In genomic region chr10:4708123-4708759, GRCh38 we compare ENCODE assay signal across 11 cellular contexts.
DNase-seq lines count a peak whose midpoint lies in the region; ATAC-seq and TF ChIP-seq lines count a peak whose summit lies in the region.
"Had no signal": no experiment of that assay in that cellular context is flagged by ENCODE, and none has a peak within 500 bp of the region (broad histone marks: within the 10 kb centered on the region; RNA-seq: fewer than 3 reads in every experiment).

No MANE protein-coding gene starts in this region.

- no peak overlapping the region for H3K4me3 ChIP-seq in GM12865 (ENCODE audit: low read depth, low read length)
- H3K4me3 ChIP-seq in fibroblast of mammary gland (ENCODE audit: control insufficient read depth, low read depth, low read length) = no peak overlapping the region

- DNase-seq in GM12865 (ENCODE audit: low read depth) (peak; percentile 12), NCI-H69 (lab: John Stamatoyannopoulos, UW) (peak; percentile 0), fibroblast of mammary gland (ENCODE audit: low read depth) (no peak)
- DNase-seq: mesenchymal stem cell, NCI-H446, T1000 had no signal

- TF ChIP-seq CTCF in C4-2B (conservative IDR thresholded peaks at IDR 0.05) = peak; percentile 71
- peak; percentile 53 for TF ChIP-seq CTCF in GM12865 (IDR thresholded peaks at IDR 0.05; ENCODE audit: insufficient read depth, low read depth, low read length, missing control alignments)
- TF ChIP-seq CTCF in fibroblast of mammary gland (conservative IDR thresholded peaks at IDR 0.05; ENCODE audit: control insufficient read depth, insufficient read depth, low read depth, low read length) = peak; percentile 35

- ATAC-seq in GM21423 (IDR thresholded peaks at IDR 0.05; ENCODE audit: unreplicated experiment) (no peak), HG02678 (IDR thresholded peaks at IDR 0.05; ENCODE audit: unreplicated experiment) (no peak), HG03025 (IDR thresholded peaks at IDR 0.05; ENCODE audit: low FRiP score, unreplicated experiment) (no peak), GM18517 (IDR thresholded peaks at IDR 0.05; ENCODE audit: unreplicated experiment) (no peak)

- H3K27ac ChIP-seq in C4-2B = no peak overlapping the region
